Comparison of ENCODE assay signal across 8 cellular contexts in the genomic region with DNA sequence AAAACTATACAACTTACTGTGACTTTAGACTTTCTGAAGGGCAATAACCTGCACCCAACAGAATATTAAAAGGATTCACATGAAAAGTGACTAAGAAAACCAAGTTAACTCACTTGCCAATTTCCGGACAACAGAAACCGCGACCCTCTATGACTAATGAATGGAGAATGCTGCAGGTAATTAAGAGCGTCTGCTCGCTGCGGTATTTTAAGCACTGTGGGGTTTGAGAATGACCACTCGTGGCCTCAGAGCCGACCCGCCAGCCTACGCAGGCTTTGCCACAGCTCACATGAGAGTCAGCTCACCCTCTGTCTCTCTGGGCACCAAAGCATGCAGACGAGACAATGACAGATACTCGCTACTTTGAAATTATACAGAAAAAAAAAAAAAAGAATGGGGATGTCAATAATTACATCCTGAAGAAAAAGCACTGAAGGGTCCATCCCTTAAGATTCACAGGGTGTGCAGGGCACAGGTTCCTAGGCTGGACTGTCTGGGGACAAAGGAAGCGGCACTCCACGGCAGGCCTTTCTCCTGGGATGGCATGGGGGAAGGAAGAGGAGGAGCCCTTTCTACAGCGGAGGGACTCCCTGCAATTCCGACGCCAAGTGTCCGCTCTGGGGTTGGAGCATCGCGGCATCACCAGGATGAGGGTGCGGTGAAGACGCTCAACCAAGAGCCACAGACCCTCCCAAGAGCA. TPM values are rescaled to one million over a fixed set of nuclear protein-coding genes. Genes with fewer than 3 reads are reported as not detected.
DNase-seq lines count a peak whose midpoint lies in the region; ATAC-seq and TF ChIP-seq lines count a peak whose summit lies in the region.

No MANE protein-coding gene starts in this region.

- peak; percentile 42 for ATAC-seq in sciatic nerve
- no peak for ATAC-seq in GM18520 (IDR thresholded peaks at IDR 0.05; ENCODE audit: unreplicated experiment)
- ATAC-seq in HG02798 (IDR thresholded peaks at IDR 0.05; ENCODE audit: poor library complexity, unreplicated experiment), result no peak
- no peak for ATAC-seq in GM18870 (IDR thresholded peaks at IDR 0.05; ENCODE audit: unreplicated experiment)

- peak overlapping the region; percentile 94 for H3K27ac Mint-ChIP-seq in chondrocyte (ENCODE audit: unreplicated experiment)

- DNase-seq in Daoy (ENCODE audit: low read depth) (peak; percentile 92), NOMO-1 treated with dmso at 0.1 percent for 144 hours (lab: John Stamatoyannopoulos, UW; ENCODE audit: unreplicated experiment) (peak; percentile 14), chondrocyte (ENCODE audit: low spot score) (peak; percentile 67), sciatic nerve (ENCODE audit: low spot score) (no peak), pons (ENCODE audit: low spot score) (no peak)

- H3K4me1 Mint-ChIP-seq in chondrocyte (ENCODE audit: low read depth), result peaks cover 41% of the 10 kb centered on the region

- intact Hi-C loops in sciatic nerve (cut with DNase I), result no loop called here

- H3K36me3 Mint-ChIP-seq in chondrocyte (ENCODE audit: low read depth), result peaks cover 7% of the 10 kb centered on the region

- H3K4me3 Mint-ChIP-seq in chondrocyte (ENCODE audit: unreplicated experiment), result no peak overlapping the region

- H3K27me3 Mint-ChIP-seq in chondrocyte (ENCODE audit: low read depth), result no peaks in the 10 kb centered on the region

- no peaks in the 10 kb centered on the region for H3K9me3 Mint-ChIP-seq in chondrocyte (ENCODE audit: low read depth)

- no peak for TF ChIP-seq CTCF in chondrocyte (IDR thresholded peaks at IDR 0.05)

RNA-seq across cellular contexts. Expression of gene ZCCHC14, which starts 35.0 kb away (rescaled TPM):
- 3.0 and 4.2 TPM in 2 replicates for total RNA-seq in Daoy (2014; rRNA removed; shearing (Covaris generic))
- total RNA-seq in chondrocyte (28.0 to 29.6 TPM (median 29.6 TPM) in 3 replicates), sciatic nerve (28.4 TPM)

Comparison
In these comparisons a context has a peak if more than half of its experiments do, and no peak if none do; other contexts are left out.
1. DNase-seq: peak in Daoy (single experiment), NOMO-1 treated with dmso at 0.1 percent for 144 hours (single experiment) and chondrocyte (single experiment); none in sciatic nerve (single experiment) and pons (single experiment).